Comparison of ENCODE assay signal across 8 cellular contexts in the genomic region with DNA sequence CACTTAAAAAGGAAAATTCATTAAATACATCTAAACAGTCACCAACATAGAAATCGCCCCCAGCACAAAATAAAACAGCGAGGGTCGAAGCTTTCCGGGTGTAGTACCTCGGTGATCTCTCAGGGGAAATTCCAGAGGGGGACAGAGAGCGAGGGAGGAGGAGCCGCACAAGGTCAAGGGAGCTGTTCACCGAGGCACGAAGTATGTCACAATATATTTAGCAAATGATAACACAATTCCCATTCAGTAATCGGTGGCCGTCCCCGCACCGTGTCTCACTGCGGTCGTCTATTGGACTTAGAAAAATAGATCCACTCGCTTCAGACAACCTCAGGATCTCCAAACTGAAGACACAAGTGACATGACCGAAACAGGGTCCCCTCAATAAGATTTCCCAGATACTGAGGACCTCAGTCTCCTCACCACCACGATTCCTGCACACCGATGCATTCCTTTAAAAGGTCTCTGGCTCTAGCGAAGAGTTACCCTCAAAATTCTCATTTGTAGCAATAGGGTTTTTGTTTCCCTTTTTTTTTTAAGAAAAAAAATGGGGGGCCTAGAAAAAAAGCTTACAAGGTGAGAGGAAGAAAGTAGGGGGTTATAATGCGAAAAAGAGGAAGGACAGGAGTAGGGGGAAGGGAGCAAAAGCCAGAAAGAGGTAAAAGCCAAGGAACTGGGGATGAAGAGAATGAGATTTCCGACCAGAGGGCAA. TPM values are rescaled to one million over a fixed set of nuclear protein-coding genes. Genes with fewer than 3 reads are reported as not detected.
DNase-seq lines count a peak whose midpoint lies in the region; ATAC-seq, FAIRE-seq and TF ChIP-seq lines count a peak whose summit lies in the region.

No MANE protein-coding gene starts in this region.

- H3K36me3 Mint-ChIP-seq in CD4-positive, CD25-positive, alpha-beta regulatory T cell = no peaks in the 10 kb centered on the region

- no peak for TF ChIP-seq CTCF in epithelial cell of esophagus (IDR thresholded peaks at IDR 0.05; ENCODE audit: insufficient read depth, low read depth, low read length, missing control alignments)

- peaks cover 31% of the 10 kb centered on the region for H3K4me1 ChIP-seq in CD4-positive, CD25-positive, alpha-beta regulatory T cell (ENCODE audit: control insufficient read depth, insufficient read depth, low read length, poor library complexity, severe bottlenecking)
- H3K4me1 ChIP-seq in mononuclear cell (ENCODE audit: insufficient read depth, low read length) = peaks cover 63% of the 10 kb centered on the region
- H3K4me1 ChIP-seq in urinary bladder (ENCODE audit: insufficient read depth) = no peaks in the 10 kb centered on the region

- no peaks in the 10 kb centered on the region for H3K9me3 ChIP-seq in CD4-positive, CD25-positive, alpha-beta regulatory T cell (ENCODE audit: control insufficient read depth in 2 of 2, low read length in 2 of 2)
- H3K9me3 ChIP-seq in SK-N-MC (ENCODE audit: low read depth, low read length) = no peaks in the 10 kb centered on the region
- H3K9me3 ChIP-seq in mononuclear cell (ENCODE audit: low read depth, low read length) = no peaks in the 10 kb centered on the region

- H3K27me3 Mint-ChIP-seq in CD4-positive, CD25-positive, alpha-beta regulatory T cell = no peaks in the 10 kb centered on the region

- H3K4me3 Mint-ChIP-seq in CD4-positive, CD25-positive, alpha-beta regulatory T cell = peak overlapping the region; percentile 81 to 98 (median 90)

- H3K4me3 ChIP-seq in CD4-positive, CD25-positive, alpha-beta regulatory T cell (ENCODE audit: low read depth, low read length) = peak overlapping the region; percentile 64
- H3K4me3 ChIP-seq in SK-N-MC (peak overlapping the region; percentile 90), epithelial cell of esophagus (ENCODE audit: low read length) (peak overlapping the region; percentile 59), mononuclear cell (ENCODE audit: low read length) (peak overlapping the region; percentile 69), urinary bladder (ENCODE audit: low read depth, low read length) (peak overlapping the region; percentile 98)

- 21% methylated on average over 22 of the region's 22 CpGs for WGBS in urinary bladder

- ATAC-seq in CD4-positive, CD25-positive, alpha-beta regulatory T cell (ENCODE audit: low read depth in 2 of 2) = no peak
- no peak for ATAC-seq in GM21515 (IDR thresholded peaks at IDR 0.05; ENCODE audit: unreplicated experiment)

- no peaks in the 10 kb centered on the region for H3K36me3 ChIP-seq in CD4-positive, CD25-positive, alpha-beta regulatory T cell (ENCODE audit: control insufficient read depth, insufficient read depth, low read length)
- H3K36me3 ChIP-seq in SK-N-MC (ENCODE audit: insufficient read depth, low read length) (no peaks in the 10 kb centered on the region), urinary bladder (ENCODE audit: insufficient read depth) (no peaks in the 10 kb centered on the region)

- H3K9me3 Mint-ChIP-seq in CD4-positive, CD25-positive, alpha-beta regulatory T cell = no peaks in the 10 kb centered on the region

- H3K27me3 ChIP-seq in CD4-positive, CD25-positive, alpha-beta regulatory T cell (ENCODE audit: control insufficient read depth, insufficient read depth, low read length) = no peaks in the 10 kb centered on the region
- no peaks in the 10 kb centered on the region for H3K27me3 ChIP-seq in mononuclear cell (ENCODE audit: insufficient read depth, low read length)

- FAIRE-seq in HTR-8/SVneo (lab: Jason Lieb, UNC) = peak; percentile 59

- H3K4me1 Mint-ChIP-seq in CD4-positive, CD25-positive, alpha-beta regulatory T cell = peaks cover 13 to 56% (median 49%) of the 10 kb centered on the region in 4 donors

- H3K9ac ChIP-seq in SK-N-MC (ENCODE audit: insufficient read length) = peak overlapping the region; percentile 92

- H3K27ac Mint-ChIP-seq in CD4-positive, CD25-positive, alpha-beta regulatory T cell = peak overlapping the region; percentile 83 to 98 (median 95)

- DNase-seq in CD4-positive, CD25-positive, alpha-beta regulatory T cell = no peak
- DNase-seq in HTR-8/SVneo (ENCODE audit: insufficient read length, low spot score) (peak; percentile 53), SK-N-MC (ENCODE audit: low read depth, low spot score) (no peak), epithelial cell of esophagus (ENCODE audit: low read depth) (peak; percentile 35), D341Med (ENCODE audit: low spot score) (no peak)

- H3K27ac ChIP-seq in CD4-positive, CD25-positive, alpha-beta regulatory T cell (ENCODE audit: insufficient read depth, low read length, poor library complexity, severe bottlenecking) = no peak overlapping the region
- H3K27ac ChIP-seq in SK-N-MC (no peak overlapping the region), urinary bladder (ENCODE audit: low read depth) (no peak overlapping the region)

RNA-seq across cellular contexts. Expression of gene LPGAT1, which starts 1.1 kb away (rescaled TPM):
- total RNA-seq in CD4-positive, CD25-positive, alpha-beta regulatory T cell = 24.1 TPM
- polyA plus RNA-seq in CD4-positive, CD25-positive, alpha-beta regulatory T cell = 1 to 10 TPM; 6.8 to 9.8 (median 7.5) TPM
- total RNA-seq in mononuclear cell = 35.4 TPM
- 50.2 TPM for total RNA-seq in urinary bladder
- polyA plus RNA-seq in urinary bladder = 13.4 TPM

Comparison
In these comparisons a context has a peak if more than half of its experiments do, and no peak if none do; other contexts are left out.
1. DNase-seq: peak in HTR-8/SVneo (single experiment) and epithelial cell of esophagus (single experiment); none in CD4-positive, CD25-positive, alpha-beta regulatory T cell (0 of 3), SK-N-MC (single experiment) and D341Med (single experiment).
2. Peak in every context shown above with its lines, with median percentiles within 50 percentile points of each other: H3K4me3 ChIP-seq.